In the genomic region with DNA sequence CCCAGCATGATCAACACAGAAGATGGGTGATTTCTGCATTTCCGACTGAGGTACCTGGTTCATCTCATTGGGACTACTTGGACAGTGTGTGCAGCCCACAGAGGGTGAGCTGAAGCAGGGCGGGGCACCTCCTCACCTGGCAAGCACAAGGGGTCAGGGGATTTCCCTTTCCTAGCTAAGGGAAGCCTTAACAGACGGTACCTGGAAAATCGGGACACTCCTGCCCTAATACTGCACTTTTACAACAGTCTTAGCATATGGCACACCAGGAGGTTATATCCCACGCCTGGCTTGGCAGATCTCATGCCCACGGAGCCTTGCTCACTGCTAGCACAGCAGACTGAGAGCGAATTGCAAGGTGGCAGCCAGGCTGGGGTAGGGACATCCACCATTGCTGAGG, we compare ENCODE assay signal across 20 cellular contexts.
DNase-seq lines count a peak whose midpoint lies in the region; ATAC-seq lines count a peak whose summit lies in the region.
"Had no signal": no experiment of that assay in that cellular context is flagged by ENCODE, and none has a peak within 500 bp of the region (broad histone marks: within the 10 kb centered on the region; RNA-seq: fewer than 3 reads in every experiment).

No MANE protein-coding gene starts in this region.

- H3K27me3 ChIP-seq in mesenchymal stem cell (ENCODE audit: control insufficient read depth in 1 of 2, insufficient read depth in 1 of 2, low read length in 2 of 2), result no peaks in the 10 kb centered on the region
- H3K27me3 ChIP-seq: BLaER1 treated with 17β-estradiol and CSF1 and Interleukin-3, amounts not matched to agents 10 nM and 100 nM had no signal

- no peaks in the 10 kb centered on the region for H3K79me1 ChIP-seq in mesenchymal stem cell (replicated peaks; ENCODE audit: low read length, poor library complexity, severe bottlenecking)

- no peak overlapping the region for H3K27ac ChIP-seq in mesenchymal stem cell (ENCODE audit: low read length, poor library complexity, severe bottlenecking)
- H3K27ac ChIP-seq: 22Rv1; A549; BLaER1 treated with 17β-estradiol and CSF1 and Interleukin-3, amounts not matched to agents 10 nM and 100 nM; C4-2B had no signal

- no peak overlapping the region for H2BK12ac ChIP-seq in mesenchymal stem cell (ENCODE audit: low read length in 2 of 2)

- H2BK15ac ChIP-seq in mesenchymal stem cell (ENCODE audit: low read depth, poor library complexity, severe bottlenecking), result no peak overlapping the region

- H3K4me2 ChIP-seq in mesenchymal stem cell (ENCODE audit: low read length, poor library complexity, severe bottlenecking), result no peak overlapping the region
- H3K4me2 ChIP-seq: A549; BLaER1 treated with 17β-estradiol and CSF1 and Interleukin-3, amounts not matched to agents 10 nM and 100 nM had no signal

- H3K36me3 ChIP-seq in mesenchymal stem cell (ENCODE audit: control insufficient read depth in 1 of 2, insufficient read depth in 2 of 2, low read depth in 1 of 2, low read length in 2 of 2), result no peaks in the 10 kb centered on the region
- H3K36me3 ChIP-seq: BLaER1 treated with 17β-estradiol and CSF1 and Interleukin-3, amounts not matched to agents 10 nM and 100 nM had no signal

- no peak overlapping the region for H4K8ac ChIP-seq in mesenchymal stem cell (ENCODE audit: low read length)

- no peak overlapping the region for H3K4ac ChIP-seq in mesenchymal stem cell (ENCODE audit: low read depth in 1 of 2, low read length in 2 of 2)

- no peak overlapping the region for H3K4me3 ChIP-seq in mesenchymal stem cell (ENCODE audit: insufficient read depth in 1 of 2, low read depth in 1 of 2, low read length in 2 of 2)
- H3K4me3 ChIP-seq: A549; BLaER1 treated with 17β-estradiol and CSF1 and Interleukin-3, amounts not matched to agents 10 nM and 100 nM; GM12878 had no signal

- no peak overlapping the region for H3K18ac ChIP-seq in mesenchymal stem cell (ENCODE audit: low read depth in 1 of 2, low read length in 2 of 2)

- no peak overlapping the region for H3K23ac ChIP-seq in mesenchymal stem cell (ENCODE audit: low read length in 2 of 2)

- no peak overlapping the region for H3K14ac ChIP-seq in mesenchymal stem cell (ENCODE audit: low read length in 2 of 2)

- in situ Hi-C loops in G401 (cut with HindIII; ENCODE audit: low sequenced_read_pairs), result no loop called here

- 69% methylated on average over 7 of the region's 7 CpGs for WGBS in mesenchymal stem cell

- no peak overlapping the region for H2AK5ac ChIP-seq in mesenchymal stem cell (ENCODE audit: low read length, severe bottlenecking)

- ATAC-seq in HG03521 (IDR thresholded peaks at IDR 0.05; ENCODE audit: unreplicated experiment) (no peak), esophagus mucosa (no peak)
- ATAC-seq: A549; CD8-positive, alpha-beta T cell; GM12878 had no signal

- H2AFZ ChIP-seq in mesenchymal stem cell (ENCODE audit: low read depth, low read length), result peak overlapping the region; percentile 27

- H4K91ac ChIP-seq in mesenchymal stem cell (ENCODE audit: low read length), result no peak overlapping the region

- H2BK120ac ChIP-seq in mesenchymal stem cell (ENCODE audit: low read depth, low read length), result no peak overlapping the region

- no peak overlapping the region for H2BK5ac ChIP-seq in mesenchymal stem cell (ENCODE audit: low read depth, low read length, poor library complexity, severe bottlenecking)

- no peak overlapping the region for H3K9ac ChIP-seq in mesenchymal stem cell (ENCODE audit: low read length)
- H3K9ac ChIP-seq: BLaER1 treated with 17β-estradiol and CSF1 and Interleukin-3, amounts not matched to agents 10 nM and 100 nM had no signal

- no peaks in the 10 kb centered on the region for H3K4me1 ChIP-seq in mesenchymal stem cell (ENCODE audit: control insufficient read depth, insufficient read depth, low read depth, low read length)
- H3K4me1 ChIP-seq: A549; BLaER1 treated with 17β-estradiol and CSF1 and Interleukin-3, amounts not matched to agents 10 nM and 100 nM; Caco-2 had no signal

- no peaks in the 10 kb centered on the region for H3K9me3 ChIP-seq in mesenchymal stem cell (ENCODE audit: control insufficient read depth, low read length)
- H3K9me3 ChIP-seq: A549; BLaER1 treated with 17β-estradiol and CSF1 and Interleukin-3, amounts not matched to agents 10 nM and 100 nM; Caco-2 had no signal

- peak; percentile 40 for DNase-seq in NCI-H2171 treated with DMSO at 0.1 percent for 48 hours (lab: John Stamatoyannopoulos, UW)
- no peak for DNase-seq in NCI-H2171 (lab: John Stamatoyannopoulos, UW)
- peak; percentile 79 for DNase-seq in G401 (ENCODE audit: low spot score)
- DNase-seq in cerebellar cortex (ENCODE audit: low spot score), result peak; percentile 69
- no peak for DNase-seq in mesenchymal stem cell
- no peak for DNase-seq in HK-2 (ENCODE audit: unreplicated experiment)
- DNase-seq: AML-193; Caco-2; Calu3; CD4-positive, alpha-beta T cell; CD8-positive, alpha-beta T cell; DMS79 treated with DMSO at 0.1 percent for 48 hours; GDM1 had no signal

Comparison
In these comparisons a context has a peak if more than half of its experiments do, and no peak if none do; other contexts are left out.
1. DNase-seq: peak in NCI-H2171 treated with DMSO at 0.1 percent for 48 hours (single experiment), G401 (single experiment) and cerebellar cortex (single experiment); none in NCI-H2171 (single experiment), mesenchymal stem cell (single experiment) and HK-2 (single experiment).